16 cellular contexts compared by ENCODE assay signal in the genomic region with DNA sequence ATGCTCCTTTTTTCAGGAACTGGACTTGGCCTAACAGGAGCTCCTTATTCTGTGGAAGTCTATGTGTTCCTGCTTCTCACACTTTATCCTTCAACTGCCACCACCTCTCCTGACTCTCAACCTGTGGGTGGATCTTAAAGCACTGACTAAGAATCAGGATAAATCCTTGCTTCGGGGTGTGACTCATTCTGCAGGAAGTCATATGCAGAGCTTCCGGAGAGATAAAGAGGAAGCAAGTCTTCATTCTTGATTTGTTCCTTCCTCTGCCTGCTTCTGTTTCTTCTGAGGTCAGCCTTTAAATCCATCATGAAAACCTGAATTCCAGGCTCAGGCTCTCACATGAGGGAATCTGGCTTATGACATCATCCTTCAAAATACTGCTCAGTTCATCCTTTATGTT.
DNase-seq lines count a peak whose midpoint lies in the region; ATAC-seq, FAIRE-seq and TF ChIP-seq lines count a peak whose summit lies in the region.
"Had no signal": no experiment of that assay in that cellular context is flagged by ENCODE, and none has a peak within 500 bp of the region (broad histone marks: within the 10 kb centered on the region; RNA-seq: fewer than 3 reads in every experiment).

No MANE protein-coding gene starts in this region.

- TF ChIP-seq POLR2A in GM12891 (IDR thresholded peaks at IDR 0.05; ENCODE audit: low read depth, low read length): no peak

- H3K4me1 Mint-ChIP-seq in WTC11: peaks cover 12% of the 10 kb centered on the region
- H3K4me1 Mint-ChIP-seq in activated T-helper 17 cell treated with anti-CD3 and anti-CD28 coated beads, Interleukin-2, amount 50 U/mL, for 72 hours: no peaks in the 10 kb centered on the region
- H3K4me1 Mint-ChIP-seq: central memory CD8-positive, alpha-beta T cell had no signal

- no peaks in the 10 kb centered on the region; the same call in 1 of the 2 replicates for H3K9me2 ChIP-seq in Karpas-422 (replicated peaks; ENCODE audit: insufficient read depth, low read length)

- no peaks in the 10 kb centered on the region for H4K20me1 ChIP-seq in Karpas-422 (ENCODE audit: insufficient read depth, low read depth, low read length)

- TF ChIP-seq CTCF in WTC11 (IDR thresholded peaks at IDR 0.05): no peak

- H3K9me3 Mint-ChIP-seq in WTC11: no peaks in the 10 kb centered on the region
- peaks cover 15% of the 10 kb centered on the region for H3K9me3 Mint-ChIP-seq in activated T-helper 17 cell treated with anti-CD3 and anti-CD28 coated beads, Interleukin-2, amount 50 U/mL, for 72 hours

- no peaks in the 10 kb centered on the region for H3K36me3 ChIP-seq in Karpas-422 (ENCODE audit: insufficient read depth, low read length)
- H3K36me3 ChIP-seq: BE2C had no signal

- POLR2A ChIA-PET in WTC11 (lab: Charles Lee): interaction anchor here (0.6 kb wide), 1 partner anchor 116 kb away, joined by 11 read pairs; no protein-coding TSS in a partner anchor

- H3K79me2 ChIP-seq in Karpas-422 (ENCODE audit: low read length): no peaks in the 10 kb centered on the region

- H3K4me3 Mint-ChIP-seq in WTC11: no peak overlapping the region
- H3K4me3 Mint-ChIP-seq in activated T-helper 17 cell treated with anti-CD3 and anti-CD28 coated beads, Interleukin-2, amount 50 U/mL, for 72 hours: no peak overlapping the region
- H3K4me3 Mint-ChIP-seq: central memory CD8-positive, alpha-beta T cell had no signal

- no peaks in the 10 kb centered on the region for H3K4me1 ChIP-seq in Karpas-422 (ENCODE audit: low read length)

- no peaks in the 10 kb centered on the region for H3K27me3 Mint-ChIP-seq in WTC11 (ENCODE audit: low read depth)
- no peaks in the 10 kb centered on the region for H3K27me3 Mint-ChIP-seq in activated T-helper 17 cell treated with anti-CD3 and anti-CD28 coated beads, Interleukin-2, amount 50 U/mL, for 72 hours
- H3K27me3 Mint-ChIP-seq: central memory CD8-positive, alpha-beta T cell had no signal

- peak overlapping the region; percentile 3 for H3K27ac Mint-ChIP-seq in WTC11
- no peak overlapping the region for H3K27ac Mint-ChIP-seq in activated T-helper 17 cell treated with anti-CD3 and anti-CD28 coated beads, Interleukin-2, amount 50 U/mL, for 72 hours

- no peak overlapping the region for H3K27ac ChIP-seq in Karpas-422 (ENCODE audit: low read length)
- H3K27ac ChIP-seq: GM23248 had no signal

- H3K4me3 ChIP-seq in Karpas-422 (ENCODE audit: low read length): no peak overlapping the region
- H3K4me3 ChIP-seq: GM23248 had no signal

- peak overlapping the region; percentile 95 for H2AFZ ChIP-seq in Karpas-422 (ENCODE audit: low read length)
- H2AFZ ChIP-seq: GM23248 had no signal

- H3K36me3 Mint-ChIP-seq in WTC11: no peaks in the 10 kb centered on the region
- no peaks in the 10 kb centered on the region for H3K36me3 Mint-ChIP-seq in activated T-helper 17 cell treated with anti-CD3 and anti-CD28 coated beads, Interleukin-2, amount 50 U/mL, for 72 hours (ENCODE audit: low read depth)

- no peak overlapping the region for H3K9ac ChIP-seq in Karpas-422 (ENCODE audit: low read length)
- H3K9ac ChIP-seq: GM23248 had no signal

- H3K9me3 ChIP-seq in Karpas-422 (ENCODE audit: low read length): peaks cover 6% of the 10 kb centered on the region; the same call in 1 of the 2 replicates
- H3K9me3 ChIP-seq: BE2C had no signal

- H3K27me3 ChIP-seq in Karpas-422 (ENCODE audit: low read length): no peaks in the 10 kb centered on the region
- H3K27me3 ChIP-seq: BE2C had no signal

- peak; percentile 85 for ATAC-seq in WTC11
- ATAC-seq in activated T-helper 17 cell treated with anti-CD3 and anti-CD28 coated beads, Interleukin-2, amount 50 U/mL, for 72 hours (replicated peaks): no peak
- no peak for ATAC-seq in GM19351 (IDR thresholded peaks at IDR 0.05; ENCODE audit: unreplicated experiment)
- ATAC-seq in GM19463 (IDR thresholded peaks at IDR 0.05; ENCODE audit: unreplicated experiment): no peak
- ATAC-seq: Right ventricle myocardium inferior had no signal

- CTCF ChIA-PET in WTC11 (lab: Charles Lee): no interaction called here

- no peak overlapping the region for H3K4me2 ChIP-seq in Karpas-422 (ENCODE audit: low read depth, low read length, poor library complexity, severe bottlenecking)

- DNase-seq in ELF-1 (ENCODE audit: low read depth, low spot score): peak; percentile 16
- no peak for DNase-seq in Karpas-422
- no peak for DNase-seq in WTC11 (ENCODE audit: low spot score)
- peak; percentile 35 for DNase-seq in kidney glomerular epithelial cell (lab: John Stamatoyannopoulos, UW)
- DNase-seq in GM12891 (ENCODE audit: insufficient read length, low spot score): no peak
- DNase-seq: activated gamma-delta T cell; BE2C; GM23248; KG1; NCI-H2171; stimulated activated CD4-positive, alpha-beta T cell treated with anti-CD3 and anti-CD28 coated beads, Interleukin-12 subunit alpha, Interleukin-12 subunit beta, amount 100 ng/mL, for 4 hours had no signal

- FAIRE-seq in GM12891 (lab: Jason Lieb, UNC): no peak

TF ChIP-seq in WTC11, 78 proteins besides CTCF, POLR2A, EP300 and RAD21 (continues in another document):
- no peak for TF ChIP-seq SOX15 (CRISPR knock-in tag; IDR thresholded peaks at IDR 0.05)
- no peak for TF ChIP-seq JUN (CRISPR knock-in tag; IDR thresholded peaks at IDR 0.05)
- TF ChIP-seq TP53 (CRISPR knock-in tag; IDR thresholded peaks at IDR 0.05): no peak
- no peak for TF ChIP-seq TEAD1 (CRISPR knock-in tag; IDR thresholded peaks at IDR 0.05)
- TF ChIP-seq, protein P1, sequence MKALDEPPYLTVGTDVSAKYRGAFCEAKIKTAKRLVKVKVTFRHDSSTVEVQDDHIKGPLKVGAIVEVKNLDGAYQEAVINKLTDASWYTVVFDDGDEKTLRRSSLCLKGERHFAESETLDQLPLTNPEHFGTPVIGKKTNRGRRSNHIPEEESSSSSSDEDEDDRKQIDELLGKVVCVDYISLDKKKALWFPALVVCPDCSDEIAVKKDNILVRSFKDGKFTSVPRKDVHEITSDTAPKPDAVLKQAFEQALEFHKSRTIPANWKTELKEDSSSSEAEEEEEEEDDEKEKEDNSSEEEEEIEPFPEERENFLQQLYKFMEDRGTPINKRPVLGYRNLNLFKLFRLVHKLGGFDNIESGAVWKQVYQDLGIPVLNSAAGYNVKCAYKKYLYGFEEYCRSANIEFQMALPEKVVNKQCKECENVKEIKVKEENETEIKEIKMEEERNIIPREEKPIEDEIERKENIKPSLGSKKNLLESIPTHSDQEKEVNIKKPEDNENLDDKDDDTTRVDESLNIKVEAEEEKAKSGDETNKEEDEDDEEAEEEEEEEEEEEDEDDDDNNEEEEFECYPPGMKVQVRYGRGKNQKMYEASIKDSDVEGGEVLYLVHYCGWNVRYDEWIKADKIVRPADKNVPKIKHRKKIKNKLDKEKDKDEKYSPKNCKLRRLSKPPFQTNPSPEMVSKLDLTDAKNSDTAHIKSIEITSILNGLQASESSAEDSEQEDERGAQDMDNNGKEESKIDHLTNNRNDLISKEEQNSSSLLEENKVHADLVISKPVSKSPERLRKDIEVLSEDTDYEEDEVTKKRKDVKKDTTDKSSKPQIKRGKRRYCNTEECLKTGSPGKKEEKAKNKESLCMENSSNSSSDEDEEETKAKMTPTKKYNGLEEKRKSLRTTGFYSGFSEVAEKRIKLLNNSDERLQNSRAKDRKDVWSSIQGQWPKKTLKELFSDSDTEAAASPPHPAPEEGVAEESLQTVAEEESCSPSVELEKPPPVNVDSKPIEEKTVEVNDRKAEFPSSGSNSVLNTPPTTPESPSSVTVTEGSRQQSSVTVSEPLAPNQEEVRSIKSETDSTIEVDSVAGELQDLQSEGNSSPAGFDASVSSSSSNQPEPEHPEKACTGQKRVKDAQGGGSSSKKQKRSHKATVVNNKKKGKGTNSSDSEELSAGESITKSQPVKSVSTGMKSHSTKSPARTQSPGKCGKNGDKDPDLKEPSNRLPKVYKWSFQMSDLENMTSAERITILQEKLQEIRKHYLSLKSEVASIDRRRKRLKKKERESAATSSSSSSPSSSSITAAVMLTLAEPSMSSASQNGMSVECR (CRISPR knock-in tag; IDR thresholded peaks at IDR 0.05; ENCODE audit: borderline replicate concordance): no peak
- TF ChIP-seq ZNF396 (CRISPR knock-in tag; IDR thresholded peaks at IDR 0.05; ENCODE audit: borderline replicate concordance): no peak

TF ChIP-seq in GM12891, 5 proteins besides CTCF, POLR2A, EP300 and RAD21:
- no peak for TF ChIP-seq PAX5 (IDR thresholded peaks at IDR 0.05; ENCODE audit: insufficient read depth, low read length, severe bottlenecking)
- TF ChIP-seq POU2F2 (IDR thresholded peaks at IDR 0.05; ENCODE audit: low read depth, low read length): no peak
- TF ChIP-seq POLR2AphosphoS5 (IDR thresholded peaks at IDR 0.05; ENCODE audit: low read depth, low read length): no peak
- TF ChIP-seq SPI1 (IDR thresholded peaks at IDR 0.05; ENCODE audit: low read depth, low read length): no peak
- no peak for TF ChIP-seq TAF1 (IDR thresholded peaks at IDR 0.05; ENCODE audit: low read depth, low read length)

Comparison
In these comparisons a context has a peak if more than half of its experiments do, and no peak if none do; other contexts are left out.
1. DNase-seq: peak in ELF-1 (single experiment) and kidney glomerular epithelial cell (single experiment); none in Karpas-422 (single experiment), WTC11 (single experiment) and GM12891 (single experiment).